In genomic region chr11:12690663-12691062, GRCh38 we compare ENCODE assay signal across 24 cellular contexts. TPM values are rescaled to one million over a fixed set of nuclear protein-coding genes. Genes with fewer than 3 reads are reported as not detected.
A peak's percentile ranks its signal among the peaks of the same experiment; 100 is the strongest.
DNase-seq lines count a peak whose midpoint lies in the region; ATAC-seq and TF ChIP-seq lines count a peak whose summit lies in the region.
"Had no signal": no experiment of that assay in that cellular context is flagged by ENCODE, and none has a peak within 500 bp of the region (broad histone marks: within the 10 kb centered on the region; RNA-seq: fewer than 3 reads in every experiment).

No MANE protein-coding gene starts in this region.

- H3K18ac ChIP-seq in mesenchymal stem cell (ENCODE audit: low read depth in 1 of 2, low read length in 2 of 2): peak overlapping the region in 1 of 2 experiments; percentile 10

- H3K27ac ChIP-seq in ACC112 (ENCODE audit: low read depth, low read length) (peak overlapping the region; percentile 98; the same call in 1 of the 2 replicates), RWPE2 (ENCODE audit: poor library complexity, severe bottlenecking) (peak overlapping the region; percentile 99), mesenchymal stem cell (ENCODE audit: low read length, poor library complexity, severe bottlenecking) (no peak overlapping the region), sigmoid colon (peak overlapping the region in 3 of 4 donors; percentile 90 to 93 (median 92))
- H3K27ac ChIP-seq: upper lobe of right lung had no signal

- no peak overlapping the region for H3K23ac ChIP-seq in mesenchymal stem cell (ENCODE audit: low read length in 2 of 2)

- peaks cover 92% of the 10 kb centered on the region for H3K4me1 ChIP-seq in ACC112 (ENCODE audit: control insufficient read depth, insufficient read depth, low read length, unreplicated experiment)
- peaks cover 77% of the 10 kb centered on the region for H3K4me1 ChIP-seq in RWPE2 (ENCODE audit: insufficient read depth, poor library complexity, severe bottlenecking)
- peaks cover 23% of the 10 kb centered on the region for H3K4me1 ChIP-seq in mesenchymal stem cell (ENCODE audit: control insufficient read depth, insufficient read depth, low read depth, low read length)
- H3K4me1 ChIP-seq in sigmoid colon: peaks cover 0 to 98% (median 84%) of the 10 kb centered on the region in 4 donors

- H2AFZ ChIP-seq in ACC112 (ENCODE audit: low read length, unreplicated experiment) (no peak overlapping the region), mesenchymal stem cell (ENCODE audit: low read depth, low read length) (no peak overlapping the region)

- TF ChIP-seq CTCF in RWPE2 (IDR thresholded peaks at IDR 0.05; ENCODE audit: poor library complexity, severe bottlenecking): no peak
- no peak for TF ChIP-seq CTCF in sigmoid colon (IDR thresholded peaks at IDR 0.05)

- no peaks in the 10 kb centered on the region for H3K4me1 Mint-ChIP-seq in immature natural killer cell

- H3K4me3 ChIP-seq in ACC112 (ENCODE audit: low read depth, low read length) (no peak overlapping the region), RWPE2 (ENCODE audit: severe bottlenecking) (no peak overlapping the region), mesenchymal stem cell (ENCODE audit: insufficient read depth in 1 of 2, low read depth in 1 of 2, low read length in 2 of 2) (no peak overlapping the region), sigmoid colon (no peak overlapping the region)
- H3K4me3 ChIP-seq: HAP-1, upper lobe of right lung had no signal

- H2BK15ac ChIP-seq in mesenchymal stem cell (ENCODE audit: low read depth, poor library complexity, severe bottlenecking): peak overlapping the region; percentile 4

- H3K27me3 ChIP-seq in ACC112 (ENCODE audit: insufficient read depth, low read length) (no peaks in the 10 kb centered on the region), RWPE2 (ENCODE audit: insufficient read depth, poor library complexity, severe bottlenecking) (no peaks in the 10 kb centered on the region), mesenchymal stem cell (ENCODE audit: control insufficient read depth in 1 of 2, insufficient read depth in 1 of 2, low read length in 2 of 2) (no peaks in the 10 kb centered on the region), sigmoid colon (no peaks in the 10 kb centered on the region)
- H3K27me3 ChIP-seq: upper lobe of right lung had no signal

- H2BK12ac ChIP-seq in mesenchymal stem cell (ENCODE audit: low read length in 2 of 2): peak overlapping the region; percentile 7 to 14

- H3K27me3 Mint-ChIP-seq in immature natural killer cell (ENCODE audit: low read depth in 3 of 3): peaks cover 7 to 12% (median 10%) of the 10 kb centered on the region in 3 donors

- H3K9me3 ChIP-seq in RWPE2 (ENCODE audit: severe bottlenecking) (no peaks in the 10 kb centered on the region), mesenchymal stem cell (ENCODE audit: control insufficient read depth, low read length) (no peaks in the 10 kb centered on the region), sigmoid colon (no peaks in the 10 kb centered on the region)
- H3K9me3 ChIP-seq: HAP-1, upper lobe of right lung had no signal

- intact Hi-C loops in sigmoid colon (cut with DNase I): loop anchor here (5.0 kb wide), 1 partner anchor 278 kb away; no protein-coding TSS in a partner anchor

- no peak overlapping the region for H2BK5ac ChIP-seq in mesenchymal stem cell (ENCODE audit: low read depth, low read length, poor library complexity, severe bottlenecking)

- no peaks in the 10 kb centered on the region for H3K79me1 ChIP-seq in mesenchymal stem cell (replicated peaks; ENCODE audit: low read length, poor library complexity, severe bottlenecking)

- H3K14ac ChIP-seq in mesenchymal stem cell (ENCODE audit: low read length in 2 of 2): no peak overlapping the region

- H3K4me2 ChIP-seq in mesenchymal stem cell (ENCODE audit: low read length, poor library complexity, severe bottlenecking): no peak overlapping the region

- peak overlapping the region in 1 of 2 experiments; percentile 8 for H3K4ac ChIP-seq in mesenchymal stem cell (ENCODE audit: low read depth in 1 of 2, low read length in 2 of 2)

- no peak overlapping the region for H4K8ac ChIP-seq in mesenchymal stem cell (ENCODE audit: low read length)

- DNase-seq in RWPE2 (ENCODE audit: low spot score): no peak
- DNase-seq in mesenchymal stem cell: no peak
- DNase-seq in sigmoid colon: no peak
- DNase-seq in immature natural killer cell: no peak
- no peak for DNase-seq in iPS-NIHi11 (ENCODE audit: low spot score)
- DNase-seq in LoVo (ENCODE audit: low spot score): no peak
- no peak for DNase-seq in SHP77 treated with DMSO at 0.1 percent for 48 hours (lab: John Stamatoyannopoulos, UW)
- DNase-seq: activated CD4-positive, alpha-beta T cell treated with anti-CD3 and anti-CD28 coated beads, Interleukin-2, amount 50 U/mL, for 48 hours; activated CD4-positive, CD25-positive, alpha-beta regulatory T cell; activated CD8-positive, alpha-beta memory T cell treated with anti-CD3 and anti-CD28 coated beads, Interleukin-2, amount 50 U/mL, for 4 hours; C1 segment of cervical spinal cord; cerebellar nuclear complex; head of caudate nucleus; NCI-H1105; NCI-H2081; NCI-H82; posterior cingulate gyrus; SW 1271; upper lobe of right lung had no signal

- no peak overlapping the region for H3K9ac ChIP-seq in mesenchymal stem cell (ENCODE audit: low read length)

- no peaks in the 10 kb centered on the region for H3K36me3 Mint-ChIP-seq in immature natural killer cell

- H4K91ac ChIP-seq in mesenchymal stem cell (ENCODE audit: low read length): peak overlapping the region; percentile 9

- 96% methylated on average over 5 of the region's 8 CpGs for whole genome bisulfite sequencing in mesenchymal stem cell
- WGBS in sigmoid colon, 2 donors: 96 to 97% methylated on average over 8 of the region's 8 CpGs

- H3K27ac Mint-ChIP-seq in immature natural killer cell: no peak overlapping the region
- H3K27ac Mint-ChIP-seq: activated naive CD8-positive, alpha-beta T cell had no signal

- no peak overlapping the region for H3K4me3 Mint-ChIP-seq in immature natural killer cell
- H3K4me3 Mint-ChIP-seq: activated naive CD8-positive, alpha-beta T cell; neural crest cell had no signal

- TF ChIP-seq EP300 in sigmoid colon (IDR thresholded peaks at IDR 0.05): no peak

- peaks cover 0 to 8% (median 0%) of the 10 kb centered on the region in 6 donors for H3K9me3 Mint-ChIP-seq in immature natural killer cell
- H3K9me3 Mint-ChIP-seq: neural crest cell had no signal

- no peak for TF ChIP-seq POLR2A in sigmoid colon (IDR thresholded peaks at IDR 0.05)

- H2BK120ac ChIP-seq in mesenchymal stem cell (ENCODE audit: low read depth, low read length): no peak overlapping the region

- no peaks in the 10 kb centered on the region for H3K36me3 ChIP-seq in ACC112 (ENCODE audit: insufficient read depth, low read length)
- H3K36me3 ChIP-seq in RWPE2 (ENCODE audit: low read depth): peaks cover 4% of the 10 kb centered on the region; the same call in 1 of the 2 replicates
- H3K36me3 ChIP-seq in mesenchymal stem cell (ENCODE audit: control insufficient read depth in 1 of 2, insufficient read depth in 2 of 2, low read depth in 1 of 2, low read length in 2 of 2): no peaks in the 10 kb centered on the region
- H3K36me3 ChIP-seq in sigmoid colon: no peaks in the 10 kb centered on the region
- H3K36me3 ChIP-seq: HAP-1, upper lobe of right lung had no signal

- no peak overlapping the region for H2AK5ac ChIP-seq in mesenchymal stem cell (ENCODE audit: low read length, severe bottlenecking)

- H3K79me2 ChIP-seq in ACC112 (ENCODE audit: control insufficient read depth, insufficient read depth, low read length, unreplicated experiment): peaks cover 84% of the 10 kb centered on the region

- no peak for ATAC-seq in RWPE2 (ENCODE audit: low read depth)
- ATAC-seq: left lobe of liver, upper lobe of right lung had no signal

RNA-seq across cellular contexts. Expression of gene TEAD1, which starts 16.4 kb away (rescaled TPM):
- polyA plus RNA-seq in mesenchymal stem cell (2013, experiment 1 of 2): 60.7 TPM
- polyA plus RNA-seq in mesenchymal stem cell (2013, experiment 2 of 2): 58.9 TPM
- total RNA-seq in sigmoid colon: 100 to 1,000 TPM; 155 to 200 (median 186) TPM
- polyA plus RNA-seq in sigmoid colon (10 to 100 TPM in 1 of 3 donors, 1 to 10 TPM in 2; 3.2 to 14.0 (median 4.2) TPM), immature natural killer cell (not detected)

Comparison
In these comparisons a context has a peak if more than half of its experiments do, and no peak if none do; other contexts are left out.
1. RNA of gene TEAD1, which starts 16.4 kb away (polyA plus RNA-seq): 3.2 to 14.0 TPM in sigmoid colon; not detected in immature natural killer cell; every median in the first group is over 4 times any median in the second.